Comparison of ENCODE assay signal across 23 cellular contexts in genomic region chr1:87265786-87266185, GRCh38.
"Had no signal": no experiment of that assay in that cellular context is flagged by ENCODE, and none has a peak within 500 bp of the region (broad histone marks: within the 10 kb centered on the region; RNA-seq: fewer than 3 reads in every experiment).

No MANE protein-coding gene starts in this region.

- ATAC-seq: effector memory CD8-positive, alpha-beta T cell; esophagus mucosa; gastrocnemius medialis; gastroesophageal sphincter; heart left ventricle; heart right ventricle had no signal

- H3K4me3 ChIP-seq: colonic mucosa, coronary artery, dorsolateral prefrontal cortex, esophagus muscularis mucosa, esophagus squamous epithelium, gastrocnemius medialis, gastroesophageal sphincter, heart left ventricle, heart right ventricle had no signal

- H3K9me3 ChIP-seq: colonic mucosa, esophagus muscularis mucosa, esophagus squamous epithelium, gastrocnemius medialis, gastroesophageal sphincter, heart left ventricle, heart right ventricle had no signal

- H3K36me3 ChIP-seq: colonic mucosa, esophagus muscularis mucosa, esophagus squamous epithelium, gastrocnemius medialis, gastroesophageal sphincter, heart left ventricle, heart right ventricle had no signal

- H3K4me1 ChIP-seq: colonic mucosa, esophagus muscularis mucosa, esophagus squamous epithelium, gastrocnemius medialis, gastroesophageal sphincter, heart left ventricle, heart right ventricle had no signal

- H3K27me3 ChIP-seq: colonic mucosa, dorsolateral prefrontal cortex, esophagus muscularis mucosa, gastrocnemius medialis, gastroesophageal sphincter, heart left ventricle, heart right ventricle had no signal

- H3K27ac ChIP-seq: colonic mucosa, coronary artery, dorsolateral prefrontal cortex, epithelial cell of prostate, esophagus muscularis mucosa, esophagus squamous epithelium, gastrocnemius medialis, gastroesophageal sphincter, heart left ventricle, heart right ventricle had no signal

- DNase-seq: colonic mucosa; cortex of kidney; dermis blood vessel endothelial cell; dorsolateral prefrontal cortex; effector CD4-positive, alpha-beta T cell; effector CD8-positive, alpha-beta T cell; effector memory CD4-positive, alpha-beta T cell; effector memory CD8-positive, alpha-beta T cell; endodermal cell; erythroblast; esophagus squamous epithelium; foreskin fibroblast; foreskin melanocyte; gastrocnemius medialis; glutamatergic neuron; head of caudate nucleus; heart left ventricle; heart right ventricle had no signal
